In the genomic region with DNA sequence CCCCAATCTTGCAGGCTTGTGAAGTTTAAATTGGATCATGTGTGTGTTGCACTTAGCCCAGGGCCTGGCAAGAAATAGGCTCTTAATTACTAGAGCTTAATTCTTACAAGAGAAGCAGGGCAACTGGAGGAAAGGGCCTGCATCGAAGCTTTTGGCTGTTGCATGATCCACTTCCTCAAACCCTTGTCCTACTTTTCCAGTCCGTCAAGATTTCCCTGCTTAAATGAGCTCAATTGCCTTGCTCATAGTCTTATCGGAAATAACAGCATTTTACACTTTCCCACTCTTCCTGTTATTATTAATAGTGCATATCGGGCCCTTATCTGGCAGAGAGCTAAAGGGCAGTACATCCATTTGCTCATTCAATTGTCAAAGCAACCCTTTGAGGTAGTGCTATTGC, we compare ENCODE assay signal across 19 cellular contexts. TPM values are rescaled to one million over a fixed set of nuclear protein-coding genes. Genes with fewer than 3 reads are reported as not detected.
"Had no signal": no experiment of that assay in that cellular context is flagged by ENCODE, and none has a peak within 500 bp of the region (broad histone marks: within the 10 kb centered on the region; RNA-seq: fewer than 3 reads in every experiment).

No MANE protein-coding gene starts in this region.

- H3K4me1 ChIP-seq: ascending aorta, psoas muscle had no signal

- H3K27me3 ChIP-seq: ascending aorta, cardiac muscle cell had no signal

- H3K4me3 ChIP-seq: ascending aorta, cardiac muscle cell, coronary artery, mucosa of descending colon, psoas muscle, sigmoid colon, thoracic aorta had no signal

- H3K4me3 Mint-ChIP-seq: activated CD8-positive, alpha-beta T cell treated with anti-CD3 and anti-CD28 coated beads for 36 hours; natural killer cell treated with Interleukin-12 subunit alpha and Interleukin-12 subunit beta and Interleukin-15 and Interleukin-18, amount 100 ng/mL, for 72 hours; T-helper 2 cell treated with Interferon-gamma antibody and Interleukin-4, amounts not matched to agents 5 μg/mL and 100 μg/mL, for 36 hours had no signal

- H3K36me3 Mint-ChIP-seq: natural killer cell treated with Interleukin-12 subunit alpha and Interleukin-12 subunit beta and Interleukin-15 and Interleukin-18, amount 100 ng/mL, for 72 hours had no signal

- H3K9me3 Mint-ChIP-seq: activated CD8-positive, alpha-beta T cell treated with anti-CD3 and anti-CD28 coated beads for 36 hours; natural killer cell treated with Interleukin-12 subunit alpha and Interleukin-12 subunit beta and Interleukin-15 and Interleukin-18, amount 100 ng/mL, for 72 hours; T-helper 2 cell treated with Interferon-gamma antibody and Interleukin-4, amounts not matched to agents 5 μg/mL and 100 μg/mL, for 36 hours had no signal

- ATAC-seq: activated CD8-positive, alpha-beta T cell treated with anti-CD3 and anti-CD28 coated beads for 36 hours; mucosa of descending colon; natural killer cell treated with Interleukin-12 subunit alpha and Interleukin-12 subunit beta and Interleukin-15 and Interleukin-18, amount 100 ng/mL, for 72 hours; psoas muscle had no signal

- DNase-seq: activated CD4-positive, alpha-beta T cell treated with anti-CD3 and anti-CD28 coated beads for 4 hours; activated CD8-positive, alpha-beta memory T cell treated with anti-CD3 and anti-CD28 coated beads, Interleukin-2, amount 50 U/mL, for 48 hours; activated CD8-positive, alpha-beta T cell treated with anti-CD3 and anti-CD28 coated beads for 36 hours; effector memory CD4-positive, alpha-beta T cell; kidney; psoas muscle; sigmoid colon; stimulated activated CD4-positive, alpha-beta T cell treated with anti-CD3 and anti-CD28 coated beads, Interleukin-12 subunit alpha, Interleukin-12 subunit beta, amount 100 ng/mL, for 4 hours; stimulated activated naive CD4-positive, alpha-beta T cell treated with Interleukin-2 at 50 U/mL for 16 hours; SW 1271; WERI-Rb-1 had no signal

- H3K36me3 ChIP-seq: cardiac muscle cell, WERI-Rb-1 had no signal

- H3K27ac ChIP-seq: ascending aorta, cardiac muscle cell, epithelial cell of prostate, psoas muscle, sigmoid colon, thoracic aorta, WERI-Rb-1 had no signal

- H3K27ac Mint-ChIP-seq: activated CD8-positive, alpha-beta T cell treated with anti-CD3 and anti-CD28 coated beads for 36 hours; natural killer cell treated with Interleukin-12 subunit alpha and Interleukin-12 subunit beta and Interleukin-15 and Interleukin-18, amount 100 ng/mL, for 72 hours; T-helper 2 cell treated with Interferon-gamma antibody and Interleukin-4, amounts not matched to agents 5 μg/mL and 100 μg/mL, for 36 hours had no signal

- H3K9me3 ChIP-seq: ascending aorta, mucosa of descending colon, psoas muscle, sigmoid colon, thoracic aorta had no signal

RNA-seq across cellular contexts. Expression of a gene that starts 22.7 kb away (rescaled TPM):
- total RNA-seq: activated CD8-positive, alpha-beta T cell treated with anti-CD3 and anti-CD28 coated beads for 36 hours; cardiac muscle cell had no signal
- polyA plus RNA-seq: cardiac muscle cell had no signal
